19 cellular contexts compared by ENCODE assay signal in the genomic region with DNA sequence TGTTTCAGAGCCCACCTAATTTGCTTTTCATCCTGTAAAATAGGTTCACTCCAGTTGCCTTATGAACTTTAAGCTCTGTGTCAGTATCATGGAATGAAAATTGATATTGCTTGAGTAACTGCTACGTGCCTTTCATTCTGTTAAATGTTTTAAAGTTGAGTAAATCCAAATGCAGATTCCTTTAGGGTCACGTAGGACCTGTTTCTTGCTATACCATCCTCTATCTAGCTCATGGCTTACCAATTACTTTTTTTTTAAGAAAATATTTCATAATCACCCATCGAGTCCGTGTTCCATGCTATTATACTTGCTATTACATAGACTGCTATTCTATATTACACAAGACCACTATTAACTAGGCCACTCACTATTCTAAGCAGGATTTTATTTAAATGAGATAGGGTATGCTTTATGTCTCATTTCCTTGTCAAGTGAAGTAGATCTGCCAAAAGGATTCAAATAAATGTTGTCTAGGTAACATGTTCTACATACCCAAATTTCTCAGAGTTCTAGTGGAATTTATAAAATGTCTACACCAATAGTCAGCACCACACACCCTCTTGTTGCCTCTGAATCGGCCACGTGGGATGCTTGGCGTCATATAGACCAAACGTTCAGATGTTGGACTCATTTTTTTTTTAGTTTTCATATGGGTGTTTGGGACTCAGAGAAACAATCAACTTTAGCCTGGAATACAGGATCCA. TPM values are rescaled to one million over a fixed set of nuclear protein-coding genes. Genes with fewer than 3 reads are reported as not detected.
"Had no signal": no experiment of that assay in that cellular context is flagged by ENCODE, and none has a peak within 500 bp of the region (broad histone marks: within the 10 kb centered on the region; RNA-seq: fewer than 3 reads in every experiment).

No MANE protein-coding gene starts in this region.

- H3K9me3 ChIP-seq: esophagus muscularis mucosa, stomach had no signal

- FAIRE-seq: islet of Langerhans, urothelium cell line had no signal

- H3K27ac ChIP-seq: esophagus muscularis mucosa, stomach had no signal

- ATAC-seq: activated CD8-positive, alpha-beta memory T cell treated with anti-CD3 and anti-CD28 coated beads, Interleukin-2, amount 10 ng/mL, durations not matched to agents 7 days and 5 days; sciatic nerve; T-cell had no signal

- H3K4me3 ChIP-seq: esophagus muscularis mucosa, lung, stomach had no signal

- DNase-seq: activated CD4-positive, alpha-beta T cell treated with anti-CD3 and anti-CD28 coated beads, Interleukin-2, amount 50 U/mL, for 4 hours; activated CD4-positive, CD25-positive, alpha-beta regulatory T cell treated with anti-CD3 and anti-CD28 coated beads, Interleukin-2, amount 50 U/mL, for 72 hours; activated CD8-positive, alpha-beta memory T cell treated with anti-CD3 and anti-CD28 coated beads, Interleukin-2, amount 10 ng/mL, durations not matched to agents 7 days and 5 days; activated naive CD4-positive, alpha-beta T cell treated with anti-CD3 and anti-CD28 coated beads, Interleukin-2, amount 50 U/mL, for 16 hours; activated T-cell treated with anti-CD3 and anti-CD28 coated beads, Interleukin-2, amount 50 U/mL, for 1 hour; amniotic stem cell; foreskin melanocyte; nephron progenitor cell; occipital lobe; stimulated activated CD4-positive, alpha-beta T cell treated with anti-CD3 and anti-CD28 coated beads, Interleukin-1b, Interleukin-23, amount 100 ng/mL, for 48 hours; stomach; T-cell; T1000 had no signal

RNA-seq across cellular contexts. Expression of a gene that starts 11.9 kb away (rescaled TPM):
- total RNA-seq: activated CD8-positive, alpha-beta memory T cell treated with anti-CD3 and anti-CD28 coated beads, Interleukin-2, amount 10 ng/mL, durations not matched to agents 7 days and 5 days; cardiac septum; T-cell had no signal
